In genomic region chr1:24973315-24973714, GRCh38 we compare ENCODE assay signal across 30 cellular contexts. TPM values are rescaled to one million over a fixed set of nuclear protein-coding genes. Genes with fewer than 3 reads are reported as not detected.
DNase-seq lines count a peak whose midpoint lies in the region; ATAC-seq, FAIRE-seq and TF ChIP-seq lines count a peak whose summit lies in the region.
"Had no signal": no experiment of that assay in that cellular context is flagged by ENCODE, and none has a peak within 500 bp of the region (broad histone marks: within the 10 kb centered on the region; RNA-seq: fewer than 3 reads in every experiment).

No MANE protein-coding gene starts in this region.

- TF ChIP-seq POLR2A in K562 (conservative IDR thresholded peaks at IDR 0.05), result no peak

- POLR2A ChIA-PET in WTC11 (lab: Charles Lee) (no interaction called here), K562 (lab: Yijun Ruan, JAX) (interaction anchor here (1.0 kb wide), 1 partner anchor 98 kb away, joined by 3 read pairs; no protein-coding TSS in a partner anchor)

- peaks cover 28 to 37% of the 10 kb centered on the region in 2 donors for H3K9me3 Mint-ChIP-seq in activated naive CD4-positive, alpha-beta T cell treated with anti-CD3 and anti-CD28 coated beads, Interleukin-2, amount 50 U/mL, for 72 hours
- H3K9me3 Mint-ChIP-seq in WTC11, result peaks cover 31% of the 10 kb centered on the region
- peaks cover 30% of the 10 kb centered on the region for H3K9me3 Mint-ChIP-seq in stimulated activated naive CD8-positive, alpha-beta T cell treated with anti-CD3 and anti-CD28 coated beads, Interleukin-15, Interleukin-2, amounts not matched to agents 100 ng/mL and 50 ng/mL, for 24 hours

- peaks cover 43 to 46% of the 10 kb centered on the region in 2 donors for H3K36me3 Mint-ChIP-seq in activated naive CD4-positive, alpha-beta T cell treated with anti-CD3 and anti-CD28 coated beads, Interleukin-2, amount 50 U/mL, for 72 hours
- peaks cover 25% of the 10 kb centered on the region for H3K36me3 Mint-ChIP-seq in WTC11
- peaks cover 45% of the 10 kb centered on the region for H3K36me3 Mint-ChIP-seq in stimulated activated naive CD8-positive, alpha-beta T cell treated with anti-CD3 and anti-CD28 coated beads, Interleukin-15, Interleukin-2, amounts not matched to agents 100 ng/mL and 50 ng/mL, for 24 hours (ENCODE audit: low read depth)

- no TSS peak for BruUV-seq in K562 (replicated peaks; lab: Mats Ljungman, UMichigan)

- no peaks in the 10 kb centered on the region for H3K79me2 ChIP-seq in K562 (ENCODE audit: control insufficient read depth, insufficient read depth, low read length)

- H3K9me3 ChIP-seq in K562 (replicated peaks; ENCODE audit: control insufficient read depth, insufficient read depth, low read depth, low read length), result peaks cover 9% of the 10 kb centered on the region
- H3K9me3 ChIP-seq: pancreas had no signal

- no peak overlapping the region for H3K9ac ChIP-seq in K562 (ENCODE audit: insufficient read depth in 1 of 2, low read depth in 2 of 2, low read length in 2 of 2)
- H3K9ac ChIP-seq: BLaER1 had no signal

- H3K4me1 ChIP-seq in K562 (replicated peaks in 1 of 2; ENCODE audit: control insufficient read depth in 2 of 2, insufficient read depth in 2 of 2, low read length in 2 of 2), result peaks cover 4 to 9% of the 10 kb centered on the region in 2 experiments; a peak in 3 of 5 replicates
- H3K4me1 ChIP-seq: ascending aorta, lower lobe of right lung, pancreas had no signal

- TF ChIP-seq EP300 in K562 (IDR thresholded peaks at IDR 0.05; ENCODE audit: low read length), result no peak

- peaks cover 11% of the 10 kb centered on the region for H3K27me3 Mint-ChIP-seq in WTC11 (ENCODE audit: low read depth)
- no peaks in the 10 kb centered on the region for H3K27me3 Mint-ChIP-seq in stimulated activated naive CD8-positive, alpha-beta T cell treated with anti-CD3 and anti-CD28 coated beads, Interleukin-15, Interleukin-2, amounts not matched to agents 100 ng/mL and 50 ng/mL, for 24 hours
- H3K27me3 Mint-ChIP-seq: activated B cell treated with CpG ODN at 0.5 μM for 24 hours; activated CD4-positive, alpha-beta memory T cell treated with anti-CD3 and anti-CD28 coated beads for 36 hours had no signal

- H3K27ac Mint-ChIP-seq in activated naive CD4-positive, alpha-beta T cell treated with anti-CD3 and anti-CD28 coated beads, Interleukin-2, amount 50 U/mL, for 72 hours, result peak overlapping the region in 1 of 2 donors; percentile 76
- peak overlapping the region; percentile 82 for H3K27ac Mint-ChIP-seq in WTC11
- H3K27ac Mint-ChIP-seq in stimulated activated naive CD8-positive, alpha-beta T cell treated with anti-CD3 and anti-CD28 coated beads, Interleukin-15, Interleukin-2, amounts not matched to agents 100 ng/mL and 50 ng/mL, for 24 hours, result peak overlapping the region; percentile 98
- H3K27ac Mint-ChIP-seq: activated B cell treated with CpG ODN at 0.5 μM for 24 hours; activated CD4-positive, alpha-beta memory T cell treated with anti-CD3 and anti-CD28 coated beads for 36 hours had no signal

- H3K9me1 ChIP-seq in K562 (ENCODE audit: control insufficient read depth, insufficient read depth, low read length), result no peaks in the 10 kb centered on the region

- no peak overlapping the region for H3K4me2 ChIP-seq in K562 (ENCODE audit: insufficient read depth, low read length)
- H3K4me2 ChIP-seq: BLaER1 had no signal

- intact Hi-C loops in K562 (cut with micrococcal nuclease), result no loop called here

- no peak overlapping the region for H3K27ac ChIP-seq in K562 (ENCODE audit: extremely low read depth, low read depth, low read length)
- H3K27ac ChIP-seq: ascending aorta, BLaER1, coronary artery, lower lobe of right lung, pancreas had no signal

- H3K4me3 Mint-ChIP-seq in WTC11, result no peak overlapping the region
- H3K4me3 Mint-ChIP-seq in stimulated activated naive CD8-positive, alpha-beta T cell treated with anti-CD3 and anti-CD28 coated beads, Interleukin-15, Interleukin-2, amounts not matched to agents 100 ng/mL and 50 ng/mL, for 24 hours, result peak overlapping the region; percentile 23
- H3K4me3 Mint-ChIP-seq: activated B cell treated with CpG ODN at 0.5 μM for 24 hours; activated CD4-positive, alpha-beta memory T cell treated with anti-CD3 and anti-CD28 coated beads for 36 hours had no signal

- TF ChIP-seq CTCF in WTC11 (IDR thresholded peaks at IDR 0.05) (no peak), K562 (IDR thresholded peaks at IDR 0.05 in 2 of 3, conservative IDR thresholded peaks at IDR 0.05 in 1 of 3; ENCODE audit: insufficient read depth in 2 of 3, low read depth in 1 of 3, low read length in 3 of 3) (no peak)

- no peak for FAIRE-seq in K562 (lab: Jason Lieb, UNC)
- FAIRE-seq: pancreas had no signal

- in situ Hi-C loops in K562 (cut with MboI), result no loop called here

- no peak for TF ChIP-seq RAD21 in K562 (CRISPR knock-in tag; conservative IDR thresholded peaks at IDR 0.05 in 1 of 2, IDR thresholded peaks at IDR 0.05 in 1 of 2)

- peaks cover 11 to 45% of the 10 kb centered on the region in 2 experiments; a peak in 4 of 5 replicates for H3K27me3 ChIP-seq in K562 (ENCODE audit: control insufficient read depth in 2 of 2, insufficient read depth in 2 of 2, low read length in 2 of 2)
- H3K27me3 ChIP-seq: ascending aorta, BLaER1, pancreas had no signal

- CTCF ChIA-PET in WTC11 (lab: Charles Lee) (interaction anchor here (1.4 to 4.4 kb wide), 3 partner anchors 39 to 64 kb away, joined by 4 to 16 read pairs (median 12); no protein-coding TSS in a partner anchor), K562 (lab: Yijun Ruan, JAX; ENCODE audit: low intra/inter-chr PET ratio) (no interaction called here)

- peak; percentile 60 to 70 for ATAC-seq in activated naive CD4-positive, alpha-beta T cell treated with anti-CD3 and anti-CD28 coated beads, Interleukin-2, amount 50 U/mL, for 72 hours
- ATAC-seq in WTC11, result no peak
- no peak for ATAC-seq in K562
- no peak for ATAC-seq in GM18517 (IDR thresholded peaks at IDR 0.05; ENCODE audit: unreplicated experiment)
- ATAC-seq in HG03159 (IDR thresholded peaks at IDR 0.05; ENCODE audit: unreplicated experiment), result no peak
- ATAC-seq: esophagus mucosa, HCT116, lower lobe of right lung, pancreas had no signal

- H3K36me3 ChIP-seq in K562 (ENCODE audit: control insufficient read depth, insufficient read depth, low read length), result no peaks in the 10 kb centered on the region
- H3K36me3 ChIP-seq: ascending aorta, BLaER1, lower lobe of right lung, pancreas had no signal

- no peak overlapping the region for H3K4me3 ChIP-seq in K562
- H3K4me3 ChIP-seq: ascending aorta, BLaER1, coronary artery, lower lobe of right lung, pancreas had no signal

- no peak for DNase-seq in activated naive CD4-positive, alpha-beta T cell treated with anti-CD3 and anti-CD28 coated beads, Interleukin-2, amount 50 U/mL, for 72 hours (ENCODE audit: low spot score in 2 of 2)
- DNase-seq in activated naive CD4-positive, alpha-beta T cell (lab: John Stamatoyannopoulos, UW), result no peak
- no peak for DNase-seq in WTC11 (ENCODE audit: low spot score)
- no peak for DNase-seq in K562 (ENCODE audit: extremely low read depth in 1 of 4, low spot score in 3 of 4)
- DNase-seq in islet precursor cell, result no peak
- DNase-seq: activated B cell treated with CpG ODN at 0.5 μM for 24 hours; activated CD4-positive, alpha-beta memory T cell treated with anti-CD3 and anti-CD28 coated beads for 36 hours; activated T-cell treated with anti-CD3 and anti-CD28 coated beads for 4 hours; DMS153; foreskin fibroblast; head of caudate nucleus; lower lobe of right lung; NCI-H1694 treated with DMSO at 0.1 percent for 48 hours; NCI-H2171 treated with DMSO at 0.1 percent for 48 hours; NCI-H510A treated with DMSO at 0.1 percent for 48 hours; retina; SHP77; stimulated activated CD4-positive, alpha-beta T cell treated with anti-CD3 and anti-CD28 coated beads, Interleukin-2, amount 100 ng/mL, for 24 hours; T1000 had no signal

- 1% methylated on average over 5 of the region's 5 CpGs for WGBS in K562 (ENCODE audit: insufficient coverage, low coverage, missing lambda C conversion rate)

- H3K4me1 Mint-ChIP-seq in WTC11, result peaks cover 33% of the 10 kb centered on the region
- peaks cover 68% of the 10 kb centered on the region for H3K4me1 Mint-ChIP-seq in stimulated activated naive CD8-positive, alpha-beta T cell treated with anti-CD3 and anti-CD28 coated beads, Interleukin-15, Interleukin-2, amounts not matched to agents 100 ng/mL and 50 ng/mL, for 24 hours (ENCODE audit: low read depth)

- no peak overlapping the region for H2AFZ ChIP-seq in K562 (ENCODE audit: low read depth, low read length)

- H4K20me1 ChIP-seq in K562 (replicated peaks; ENCODE audit: control insufficient read depth, insufficient read depth, low read length), result no peaks in the 10 kb centered on the region; the same call in 1 of the 2 replicates
- H4K20me1 ChIP-seq: BLaER1 had no signal

TF ChIP-seq in WTC11, 78 proteins besides CTCF, POLR2A, EP300 and RAD21 (continues in another document):
- TF ChIP-seq FOXP1 (CRISPR knock-in tag; IDR thresholded peaks at IDR 0.05; ENCODE audit: borderline replicate concordance) (no peak), ZNF232 (CRISPR knock-in tag; IDR thresholded peaks at IDR 0.05) (no peak)

TF ChIP-seq in K562, 482 proteins besides CTCF, POLR2A, EP300 and RAD21 (continues in another document):
- TF ChIP-seq CEBPG (CRISPR knock-in tag; IDR thresholded peaks at IDR 0.05), result no peak
- TF ChIP-seq CEBPG (tag; conservative IDR thresholded peaks at IDR 0.05 in 1 of 2, IDR thresholded peaks at IDR 0.05 in 1 of 2), result 0 out of 4 replicates have a peak, but pooled peaks of 1 of the 2 experiments have one; percentile 35

RNA-seq across cellular contexts. Expression of gene RUNX3, which starts 43.2 kb away (rescaled TPM):
- 100 to 1,000 TPM; 119 to 136 TPM for total RNA-seq in activated naive CD4-positive, alpha-beta T cell treated with anti-CD3 and anti-CD28 coated beads, Interleukin-2, amount 50 U/mL, for 72 hours
- 1.5 to 1.8 TPM (median 1.8 TPM) in 3 replicates for total RNA-seq in WTC11 (2021)
- total RNA-seq in K562 (2011; cell fraction: chromatin; rRNA removed; ENCODE audit: low replicate concordance), result 0.21 TPM in 1 of 2 replicates, not detected in the other
- 0.13 TPM in 1 of 2 replicates, not detected in the other for total RNA-seq in K562 (2011; cell fraction: nucleolus; rRNA removed)
- not detected in 2 replicates for total RNA-seq in K562 (2011; cell fraction: nucleoplasm; rRNA removed)
- 0.09 and 0.16 TPM in 2 replicates for total RNA-seq in K562 (2014; rRNA removed)
- 0.03 and 0.04 TPM in 2 replicates for total RNA-seq in K562 (2014; rRNA removed; fragmentation: Illumina TruSeq; extraction: Trizol)
- 0.11 and 0.22 TPM in 2 replicates for total RNA-seq in K562 (2015; rRNA removed; fragmentation: Illumina TruSeq; extraction: Trizol)
- 0.64 and 1.1 TPM in 2 replicates for total RNA-seq in K562 (2021)
- polyA plus RNA-seq in K562 (2011; rRNA removed), result 0.03 TPM in 2 replicates
- polyA plus RNA-seq in K562 (2011; cell fraction: cytosol; rRNA removed), result 0.03 TPM in 1 of 2 replicates, not detected in the other
- 0.18 TPM in 1 of 2 replicates, not detected in the other for polyA plus RNA-seq in K562 (2011; cell fraction: nucleus; rRNA removed)
- polyA plus RNA-seq in K562 (2012), result 0.36 and 0.46 TPM in 2 replicates
- polyA plus RNA-seq in K562 (2014; fragmentation: Illumina TruSeq; extraction: Trizol), result 0.19 and 0.39 TPM in 2 replicates
- under 1 TPM; 0.01 to 0.04 TPM for polyA plus RNA-seq in K562 (2014; fragmentation: Nextera tagmentation; extraction: Ambion mirVana)
- 0.29 and 0.62 TPM in 2 replicates for polyA plus RNA-seq in K562 (2014; rRNA removed)
- not detected in 2 replicates for polyA minus RNA-seq in K562 (2011; rRNA and poly(A)+ RNA removed)
- not detected in 2 replicates for polyA minus RNA-seq in K562 (2011; cell fraction: cytosol; rRNA and poly(A)+ RNA removed)
- not detected in 2 replicates for polyA minus RNA-seq in K562 (2011; cell fraction: nucleus; rRNA and poly(A)+ RNA removed)
- polyA plus RNA-seq: AG04450, neural cell had no signal

Comparison
In these comparisons a context has a peak if more than half of its experiments do, and no peak if none do; other contexts are left out.
1. ATAC-seq: peak in activated naive CD4-positive, alpha-beta T cell treated with anti-CD3 and anti-CD28 coated beads, Interleukin-2, amount 50 U/mL, for 72 hours (2 of 2); none in WTC11 (single experiment), K562 (single experiment), GM18517 (single experiment) and HG03159 (single experiment).
2. RNA of gene RUNX3, which starts 43.2 kb away (total RNA-seq): 119 to 136 TPM in activated naive CD4-positive, alpha-beta T cell treated with anti-CD3 and anti-CD28 coated beads, Interleukin-2, amount 50 U/mL, for 72 hours; 1.5 to 1.8 TPM in WTC11 and 0.03 to 1.1 TPM in K562; every median in the first group is over 10 times any median in the second.